Comparison of ENCODE assay signal across 12 cellular contexts in the genomic region with DNA sequence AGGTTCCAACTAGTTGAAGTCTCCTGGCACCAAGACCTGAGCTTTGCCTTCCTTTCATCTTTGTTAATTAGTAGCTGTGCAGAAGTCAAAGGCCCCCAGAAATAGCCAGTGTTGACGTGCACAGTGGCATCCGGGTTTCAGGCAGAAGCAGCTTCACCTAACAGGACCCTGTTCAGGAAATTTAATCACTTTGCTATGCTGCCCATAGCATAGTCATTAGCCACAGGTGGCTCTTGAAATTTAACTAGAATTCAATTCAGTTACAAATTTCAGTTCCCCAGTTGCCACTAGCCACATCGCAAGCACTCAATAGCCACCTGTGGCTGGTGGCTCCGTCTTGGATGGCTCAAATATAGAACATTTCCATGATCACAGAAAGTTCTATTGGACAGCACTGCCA.
A peak's percentile ranks its signal among the peaks of the same experiment; 100 is the strongest.
DNase-seq lines count a peak whose midpoint lies in the region; ATAC-seq and TF ChIP-seq lines count a peak whose summit lies in the region.
"Had no signal": no experiment of that assay in that cellular context is flagged by ENCODE, and none has a peak within 500 bp of the region (broad histone marks: within the 10 kb centered on the region; RNA-seq: fewer than 3 reads in every experiment).

No MANE protein-coding gene starts in this region.

- H3K4me3 ChIP-seq in upper lobe of left lung = no peak overlapping the region
- H3K4me3 ChIP-seq: BLaER1, vagina had no signal

- TF ChIP-seq POLR2A in erythroblast (IDR thresholded peaks at IDR 0.05; ENCODE audit: low read length) = no peak
- no peak for TF ChIP-seq POLR2A in upper lobe of left lung (IDR thresholded peaks at IDR 0.05)

- ATAC-seq in GM18870 (IDR thresholded peaks at IDR 0.05; ENCODE audit: unreplicated experiment) (peak; percentile 72), GM21528 (IDR thresholded peaks at IDR 0.05; ENCODE audit: low FRiP score, unreplicated experiment) (peak; percentile 67), HG03095 (IDR thresholded peaks at IDR 0.05; ENCODE audit: unreplicated experiment) (peak; percentile 65), upper lobe of left lung (ENCODE audit: low FRiP score in 2 of 2) (no peak), left colon (no peak)
- ATAC-seq: natural killer cell treated with Interleukin-12 subunit alpha and Interleukin-12 subunit beta and Interleukin-15 and Interleukin-18, amount 100 ng/mL, for 72 hours had no signal

- H3K27ac ChIP-seq in upper lobe of left lung = no peak overlapping the region
- H3K27ac ChIP-seq: BLaER1, vagina had no signal

- 92 to 95% methylated on average over 4 of the region's 4 CpGs for WGBS in upper lobe of left lung, 2 donors

- no peaks in the 10 kb centered on the region for H3K27me3 ChIP-seq in upper lobe of left lung
- H3K27me3 ChIP-seq: BLaER1, vagina had no signal

- H3K36me3 ChIP-seq in upper lobe of left lung = peaks cover 0 to 8% (median under 1%) of the 10 kb centered on the region in 4 donors
- H3K36me3 ChIP-seq: BLaER1, vagina had no signal

- H3K9me3 ChIP-seq in upper lobe of left lung = no peaks in the 10 kb centered on the region
- H3K9me3 ChIP-seq: BLaER1, vagina had no signal

- TF ChIP-seq CTCF in upper lobe of left lung (IDR thresholded peaks at IDR 0.05) = no peak

- DNase-seq in germinal center (ENCODE audit: low spot score) (peak; percentile 39), erythroblast (lab: John Stamatoyannopoulos, UW) (no peak), upper lobe of left lung (no peak), left colon (no peak), HUDEP-2 (lab: John Stamatoyannopoulos, UW; ENCODE audit: unreplicated experiment in 76 of 76) (no peak)
- DNase-seq: NCI-H1930 had no signal

- no peak for TF ChIP-seq EP300 in upper lobe of left lung (IDR thresholded peaks at IDR 0.05)

- H3K4me1 ChIP-seq in upper lobe of left lung = no peaks in the 10 kb centered on the region
- H3K4me1 ChIP-seq: BLaER1 had no signal

- intact Hi-C loops in left colon (cut with DNase I, micrococcal nuclease) = no loop called here

Comparison
In these comparisons a context has a peak if more than half of its experiments do, and no peak if none do; other contexts are left out.
1. ATAC-seq: peak in GM18870 (single experiment), GM21528 (single experiment) and HG03095 (single experiment); none in upper lobe of left lung (0 of 2) and left colon (single experiment).